In genomic region chr2:84847326-84848050, GRCh38 we compare ENCODE assay signal across 17 cellular contexts. TPM values are rescaled to one million over a fixed set of nuclear protein-coding genes. Genes with fewer than 3 reads are reported as not detected.
DNase-seq lines count a peak whose midpoint lies in the region; ATAC-seq and TF ChIP-seq lines count a peak whose summit lies in the region.
"Had no signal": no experiment of that assay in that cellular context is flagged by ENCODE, and none has a peak within 500 bp of the region (broad histone marks: within the 10 kb centered on the region; RNA-seq: fewer than 3 reads in every experiment).

No MANE protein-coding gene starts in this region.

- peaks cover 90% of the 10 kb centered on the region for H3K4me1 Mint-ChIP-seq in activated CD8-positive, alpha-beta T cell treated with anti-CD3 and anti-CD28 coated beads for 36 hours (ENCODE audit: low read depth)
- peaks cover 75 to 83% of the 10 kb centered on the region in 2 donors for H3K4me1 Mint-ChIP-seq in effector memory CD8-positive, alpha-beta T cell (ENCODE audit: low read depth in 2 of 2)
- peaks cover 35 to 55% of the 10 kb centered on the region in 2 donors for H3K4me1 Mint-ChIP-seq in stimulated activated naive B cell treated with anti-CD40 and anti-IgM and Interleukin-4, amounts not matched to agents 10 μg/mL and 1 μg/mL and 100 μg/mL, for 72 hours
- H3K4me1 Mint-ChIP-seq: nephron had no signal

- WGBS in esophagus muscularis mucosa, result 83% methylated on average over 5 of the region's 5 CpGs

- H3K4me3 Mint-ChIP-seq in activated CD8-positive, alpha-beta T cell treated with anti-CD3 and anti-CD28 coated beads for 36 hours, result peak overlapping the region; percentile 48
- H3K4me3 Mint-ChIP-seq in effector memory CD8-positive, alpha-beta T cell, result peak overlapping the region; percentile 62 to 77
- no peak overlapping the region for H3K4me3 Mint-ChIP-seq in stimulated activated naive B cell treated with anti-CD40 and anti-IgM and Interleukin-4, amounts not matched to agents 10 μg/mL and 1 μg/mL and 100 μg/mL, for 72 hours
- H3K4me3 Mint-ChIP-seq: nephron had no signal

- no peak for ATAC-seq in activated CD8-positive, alpha-beta T cell treated with anti-CD3 and anti-CD28 coated beads for 36 hours
- no peak for ATAC-seq in effector memory CD8-positive, alpha-beta T cell (replicated peaks)
- ATAC-seq in stimulated activated naive B cell treated with anti-CD40 and anti-IgM and Interleukin-4, amounts not matched to agents 10 μg/mL and 1 μg/mL and 100 μg/mL, for 72 hours (replicated peaks), result no peak
- ATAC-seq: left ventricle myocardium superior, Panc1, psoas muscle had no signal

- H3K27me3 ChIP-seq in esophagus muscularis mucosa, result peaks cover 0 to 3% (median 0%) of the 10 kb centered on the region in 4 donors
- H3K27me3 ChIP-seq: esophagus squamous epithelium had no signal

- H3K36me3 Mint-ChIP-seq in activated CD8-positive, alpha-beta T cell treated with anti-CD3 and anti-CD28 coated beads for 36 hours (ENCODE audit: low read depth), result peaks cover 53% of the 10 kb centered on the region
- no peaks in the 10 kb centered on the region for H3K36me3 Mint-ChIP-seq in effector memory CD8-positive, alpha-beta T cell (ENCODE audit: insufficient read depth)
- H3K36me3 Mint-ChIP-seq in stimulated activated naive B cell treated with anti-CD40 and anti-IgM and Interleukin-4, amounts not matched to agents 10 μg/mL and 1 μg/mL and 100 μg/mL, for 72 hours, result peaks cover 7 to 13% of the 10 kb centered on the region in 2 donors

- H3K9me3 Mint-ChIP-seq in activated CD8-positive, alpha-beta T cell treated with anti-CD3 and anti-CD28 coated beads for 36 hours, result peaks cover 5% of the 10 kb centered on the region
- peaks cover 0 to 17% of the 10 kb centered on the region in 2 donors for H3K9me3 Mint-ChIP-seq in effector memory CD8-positive, alpha-beta T cell
- peaks cover 0 to 8% of the 10 kb centered on the region in 2 donors for H3K9me3 Mint-ChIP-seq in stimulated activated naive B cell treated with anti-CD40 and anti-IgM and Interleukin-4, amounts not matched to agents 10 μg/mL and 1 μg/mL and 100 μg/mL, for 72 hours
- H3K9me3 Mint-ChIP-seq: nephron had no signal

- no peak for TF ChIP-seq EP300 in esophagus muscularis mucosa (IDR thresholded peaks at IDR 0.05)

- peak; percentile 62 for DNase-seq in activated CD8-positive, alpha-beta memory T cell treated with anti-CD3 and anti-CD28 coated beads for 24 hours
- no peak for DNase-seq in activated CD8-positive, alpha-beta memory T cell treated with anti-CD3 and anti-CD28 coated beads, Interleukin-2, amount 50 U/mL, for 4 hours
- DNase-seq in activated CD8-positive, alpha-beta T cell treated with anti-CD3 and anti-CD28 coated beads for 36 hours, result no peak
- no peak for DNase-seq in effector memory CD8-positive, alpha-beta T cell
- no peak for DNase-seq in stimulated activated naive B cell treated with anti-CD40 and anti-IgM and Interleukin-4, amounts not matched to agents 10 μg/mL and 1 μg/mL and 100 μg/mL, for 72 hours
- no peak for DNase-seq in esophagus muscularis mucosa (ENCODE audit: extremely low spot score)
- no peak for DNase-seq in cortex of kidney (lab: John Stamatoyannopoulos, UW)
- DNase-seq in NCI-H2227 (lab: John Stamatoyannopoulos, UW; ENCODE audit: unreplicated experiment), result no peak
- DNase-seq: Calu3, esophagus squamous epithelium, GF-D8, left ventricle myocardium superior, NCI-H187, NCI-H526 treated with DMSO at 0.1 percent for 48 hours, psoas muscle had no signal

- peaks cover 0 to 7% (median 0%) of the 10 kb centered on the region in 4 donors for H3K4me1 ChIP-seq in esophagus muscularis mucosa
- H3K4me1 ChIP-seq: psoas muscle had no signal

- TF ChIP-seq CTCF in activated CD8-positive, alpha-beta T cell treated with anti-CD3 and anti-CD28 coated beads for 36 hours (IDR thresholded peaks at IDR 0.05), result no peak
- TF ChIP-seq CTCF in esophagus muscularis mucosa (IDR thresholded peaks at IDR 0.05), result no peak

- H3K27ac ChIP-seq in esophagus muscularis mucosa (replicated peaks in 1 of 4), result no peak overlapping the region
- H3K27ac ChIP-seq: psoas muscle had no signal

- intact Hi-C loops in activated CD8-positive, alpha-beta T cell treated with anti-CD3 and anti-CD28 coated beads for 36 hours (cut with micrococcal nuclease), result loop anchor here (1.0 to 10.0 kb wide), 3 partner anchors 11 to 63 kb away; partner anchors contain the start of gene TRABD2A
- intact Hi-C loops in esophagus muscularis mucosa (cut with DNase I), result no loop called here

- POLR2A ChIA-PET in activated CD8-positive, alpha-beta T cell treated with anti-CD3 and anti-CD28 coated beads for 36 hours (lab: Charles Lee), result interaction anchor here (0.5 to 2.6 kb wide), 10 partner anchors 9 to 79 kb away, joined by 3 to 14 read pairs (median 5); partner anchors contain the start of gene TMSB10

- no peaks in the 10 kb centered on the region for H3K9me3 ChIP-seq in esophagus muscularis mucosa
- H3K9me3 ChIP-seq: esophagus squamous epithelium, psoas muscle had no signal

- H3K27ac Mint-ChIP-seq in activated CD8-positive, alpha-beta T cell treated with anti-CD3 and anti-CD28 coated beads for 36 hours, result peak overlapping the region; percentile 97
- peak overlapping the region; percentile 87 for H3K27ac Mint-ChIP-seq in effector memory CD8-positive, alpha-beta T cell
- peak overlapping the region; percentile 93 for H3K27ac Mint-ChIP-seq in stimulated activated naive B cell treated with anti-CD40 and anti-IgM and Interleukin-4, amounts not matched to agents 10 μg/mL and 1 μg/mL and 100 μg/mL, for 72 hours
- H3K27ac Mint-ChIP-seq: nephron had no signal

- H3K27me3 Mint-ChIP-seq in activated CD8-positive, alpha-beta T cell treated with anti-CD3 and anti-CD28 coated beads for 36 hours, result no peaks in the 10 kb centered on the region
- no peaks in the 10 kb centered on the region for H3K27me3 Mint-ChIP-seq in effector memory CD8-positive, alpha-beta T cell
- H3K27me3 Mint-ChIP-seq in stimulated activated naive B cell treated with anti-CD40 and anti-IgM and Interleukin-4, amounts not matched to agents 10 μg/mL and 1 μg/mL and 100 μg/mL, for 72 hours, result no peaks in the 10 kb centered on the region

- no peak overlapping the region for H3K4me3 ChIP-seq in esophagus muscularis mucosa
- H3K4me3 ChIP-seq: esophagus squamous epithelium, psoas muscle had no signal

- CTCF ChIA-PET in activated CD8-positive, alpha-beta T cell treated with anti-CD3 and anti-CD28 coated beads for 36 hours (lab: Charles Lee), result interaction anchor here (1.2 to 3.5 kb wide), 5 partner anchors 9 to 349 kb away, joined by 3 to 19 read pairs (median 8); no protein-coding TSS in a partner anchor

- H3K36me3 ChIP-seq in esophagus muscularis mucosa, result no peaks in the 10 kb centered on the region
- H3K36me3 ChIP-seq: esophagus squamous epithelium had no signal

- no peak for TF ChIP-seq POLR2A in esophagus muscularis mucosa (IDR thresholded peaks at IDR 0.05; ENCODE audit: low read depth)

RNA-seq across cellular contexts. Expression of gene TRABD2A, which starts 33.4 kb away (rescaled TPM):
- total RNA-seq in activated CD8-positive, alpha-beta T cell treated with anti-CD3 and anti-CD28 coated beads for 36 hours, result 10 to 100 TPM; 56.3 to 56.4 TPM
- 1 to 10 TPM; 1.2 to 3.0 (median 2.1) TPM for total RNA-seq in esophagus muscularis mucosa

RNA-seq across cellular contexts. Expression of gene TMSB10, which starts 58.0 kb away (rescaled TPM):
- 1,000 to 10,000 TPM; 2,035 to 2,060 TPM for total RNA-seq in activated CD8-positive, alpha-beta T cell treated with anti-CD3 and anti-CD28 coated beads for 36 hours
- total RNA-seq in esophagus muscularis mucosa, result 1,000 to 10,000 TPM; 1,300 to 2,755 (median 1,711) TPM

Comparison
In these comparisons a context has a peak if more than half of its experiments do, and no peak if none do; other contexts are left out.
1. H3K4me3 Mint-ChIP-seq: peak in activated CD8-positive, alpha-beta T cell treated with anti-CD3 and anti-CD28 coated beads for 36 hours (single experiment) and effector memory CD8-positive, alpha-beta T cell (2 of 2); none in stimulated activated naive B cell treated with anti-CD40 and anti-IgM and Interleukin-4, amounts not matched to agents 10 μg/mL and 1 μg/mL and 100 μg/mL, for 72 hours (0 of 2).
2. RNA of gene TRABD2A, which starts 33.4 kb away (total RNA-seq): 56.3 to 56.4 TPM in activated CD8-positive, alpha-beta T cell treated with anti-CD3 and anti-CD28 coated beads for 36 hours; 1.2 to 3.0 TPM in esophagus muscularis mucosa; every median in the first group is over 10 times any median in the second.
3. Peak in every context shown above with its lines, with median percentiles within 50 percentile points of each other: H3K27ac Mint-ChIP-seq.